9 cellular contexts compared by ENCODE assay signal in genomic region chr11:35907648-35908431, GRCh38. TPM values are rescaled to one million over a fixed set of nuclear protein-coding genes. Genes with fewer than 3 reads are reported as not detected.
DNase-seq lines count a peak whose midpoint lies in the region; ATAC-seq and TF ChIP-seq lines count a peak whose summit lies in the region.
"Had no signal": no experiment of that assay in that cellular context is flagged by ENCODE, and none has a peak within 500 bp of the region (broad histone marks: within the 10 kb centered on the region; RNA-seq: fewer than 3 reads in every experiment).

No MANE protein-coding gene starts in this region.

- H4K5ac ChIP-seq in IMR-90 (ENCODE audit: low read depth, low read length), result no peak overlapping the region

- no peaks in the 10 kb centered on the region for H3K79me1 ChIP-seq in IMR-90 (ENCODE audit: low read depth in 1 of 2, low read length in 2 of 2)

- TF ChIP-seq EP300 in esophagus muscularis mucosa (IDR thresholded peaks at IDR 0.05), result peak; percentile 88

- H3K4me1 Mint-ChIP-seq in activated naive CD4-positive, alpha-beta T cell treated with anti-CD3 and anti-CD28 coated beads, Interleukin-2, amount 10 ng/mL, durations not matched to agents 7 days and 5 days, result peaks cover 2% of the 10 kb centered on the region

- peaks cover 2% of the 10 kb centered on the region for H3K9me3 Mint-ChIP-seq in activated naive CD4-positive, alpha-beta T cell treated with anti-CD3 and anti-CD28 coated beads, Interleukin-2, amount 10 ng/mL, durations not matched to agents 7 days and 5 days

- no peak overlapping the region for H3K4me3 ChIP-seq in IMR-90 (ENCODE audit: insufficient read depth, low read depth, low read length)
- no peak overlapping the region for H3K4me3 ChIP-seq in esophagus muscularis mucosa
- H3K4me3 ChIP-seq in Karpas-422 (ENCODE audit: low read length), result no peak overlapping the region

- no peak overlapping the region for H3K9ac ChIP-seq in IMR-90 (ENCODE audit: low read depth, low read length)
- H3K9ac ChIP-seq in Karpas-422 (ENCODE audit: low read length), result no peak overlapping the region

- H3K27me3 ChIP-seq in IMR-90 (ENCODE audit: control insufficient read depth, insufficient read depth, low read length), result peaks cover 2% of the 10 kb centered on the region
- H3K27me3 ChIP-seq in esophagus muscularis mucosa, result no peaks in the 10 kb centered on the region
- 0 out of 2 replicates have a peak, but pooled peaks cover 2% of the 10 kb centered on the region for H3K27me3 ChIP-seq in Karpas-422 (ENCODE audit: low read length)

- H2AK5ac ChIP-seq in IMR-90 (ENCODE audit: low read depth, low read length), result no peak overlapping the region

- H3K14ac ChIP-seq in IMR-90 (replicated peaks; ENCODE audit: low read depth, low read length), result 0 out of 2 replicates have a peak overlapping the region, but pooled peaks have one; percentile 32

- no peak overlapping the region for H4K91ac ChIP-seq in IMR-90 (ENCODE audit: insufficient read depth, low read depth, low read length)

- H3K4me3 Mint-ChIP-seq in activated naive CD4-positive, alpha-beta T cell treated with anti-CD3 and anti-CD28 coated beads, Interleukin-2, amount 10 ng/mL, durations not matched to agents 7 days and 5 days, result no peak overlapping the region

- TF ChIP-seq POLR2A in IMR-90 (IDR thresholded peaks at IDR 0.05; ENCODE audit: low read depth, low read length) (no peak), esophagus muscularis mucosa (IDR thresholded peaks at IDR 0.05; ENCODE audit: low read depth) (no peak)

- no peak overlapping the region for H2AFZ ChIP-seq in IMR-90 (replicated peaks; ENCODE audit: low read length, poor library complexity)
- H2AFZ ChIP-seq in Karpas-422 (ENCODE audit: low read length), result no peak overlapping the region

- DNase-seq in CD1c-positive myeloid dendritic cell (ENCODE audit: extremely low spot score) (peak; percentile 44), IMR-90 (peak; percentile 62), esophagus muscularis mucosa (ENCODE audit: extremely low spot score) (peak; percentile 88), posterior vena cava (ENCODE audit: low spot score) (no peak), Karpas-422 (no peak), NCI-H128 (lab: John Stamatoyannopoulos, UW; ENCODE audit: unreplicated experiment) (no peak)
- no peak for DNase-seq in activated naive CD4-positive, alpha-beta T cell treated with anti-CD3 and anti-CD28 coated beads, Interleukin-2, amount 10 ng/mL, durations not matched to agents 7 days and 5 days
- DNase-seq: DND-41 had no signal

- H3K9me1 ChIP-seq in IMR-90 (ENCODE audit: insufficient read depth, low read length), result no peaks in the 10 kb centered on the region

- no peak overlapping the region for H2AK9ac ChIP-seq in IMR-90 (replicated peaks; ENCODE audit: low read depth, low read length, poor library complexity)

- TF ChIP-seq CTCF in IMR-90 (conservative IDR thresholded peaks at IDR 0.05; ENCODE audit: low read depth, low read length) (no peak), esophagus muscularis mucosa (IDR thresholded peaks at IDR 0.05) (no peak)

- no peaks in the 10 kb centered on the region for H3K27me3 Mint-ChIP-seq in activated naive CD4-positive, alpha-beta T cell treated with anti-CD3 and anti-CD28 coated beads, Interleukin-2, amount 10 ng/mL, durations not matched to agents 7 days and 5 days

- H3K36me3 ChIP-seq in IMR-90 (ENCODE audit: control insufficient read depth, insufficient read depth, low read length), result no peaks in the 10 kb centered on the region
- no peaks in the 10 kb centered on the region for H3K36me3 ChIP-seq in esophagus muscularis mucosa
- H3K36me3 ChIP-seq in Karpas-422 (ENCODE audit: insufficient read depth, low read length), result no peaks in the 10 kb centered on the region

- in situ Hi-C loops in IMR-90 (cut with MboI; ENCODE audit: low sequenced_read_pairs), result no loop called here

- ATAC-seq in GM21515 (IDR thresholded peaks at IDR 0.05; ENCODE audit: unreplicated experiment) (peak; percentile 81), IMR-90 (ENCODE audit: low read depth) (no peak)

- H3K4me1 ChIP-seq in IMR-90 (ENCODE audit: control insufficient read depth, insufficient read depth, low read length), result no peaks in the 10 kb centered on the region
- H3K4me1 ChIP-seq in esophagus muscularis mucosa, result peaks cover 0 to 49% (median 37%) of the 10 kb centered on the region in 4 donors
- no peaks in the 10 kb centered on the region for H3K4me1 ChIP-seq in Karpas-422 (ENCODE audit: low read length)

- BruUV-seq in IMR-90 (replicated peaks; lab: Mats Ljungman, UMichigan), result no TSS peak

- no peak overlapping the region for H3K27ac ChIP-seq in IMR-90 (ENCODE audit: insufficient read depth, low read length)
- H3K27ac ChIP-seq in esophagus muscularis mucosa (replicated peaks in 1 of 4), result peak overlapping the region; percentile 67 to 79 (median 71)
- no peak overlapping the region for H3K27ac ChIP-seq in Karpas-422 (ENCODE audit: low read length)

- no peak overlapping the region for H3K4ac ChIP-seq in IMR-90 (ENCODE audit: low read depth, low read length)

- H3K36me3 Mint-ChIP-seq in activated naive CD4-positive, alpha-beta T cell treated with anti-CD3 and anti-CD28 coated beads, Interleukin-2, amount 10 ng/mL, durations not matched to agents 7 days and 5 days, result no peaks in the 10 kb centered on the region

- H2BK15ac ChIP-seq in IMR-90 (ENCODE audit: low read depth, low read length), result no peak overlapping the region

- no peaks in the 10 kb centered on the region for H3K9me2 ChIP-seq in Karpas-422 (replicated peaks; ENCODE audit: insufficient read depth, low read length)

- H2BK20ac ChIP-seq in IMR-90 (ENCODE audit: low read depth, low read length), result no peak overlapping the region

- WGBS in IMR-90 (ENCODE audit: extremely low coverage in 2 of 2, insufficient read length in 1 of 2), 2 experiments, result no CpG with 5 or more reads among the region's 4 CpGs
- 51% methylated on average over 4 of the region's 4 CpGs for WGBS in esophagus muscularis mucosa

- H3K9me3 ChIP-seq in IMR-90 (ENCODE audit: control insufficient read depth, insufficient read depth, low read length) (0 out of 2 replicates have a peak, but pooled peaks cover 3% of the 10 kb centered on the region), esophagus muscularis mucosa (peaks cover 0 to 7% (median 5%) of the 10 kb centered on the region in 4 donors), Karpas-422 (ENCODE audit: low read length) (peaks cover 5% of the 10 kb centered on the region)

- CTCF ChIA-PET in IMR-90 (lab: Yijun Ruan, JAX), result no interaction called here
- CTCF ChIA-PET in activated naive CD4-positive, alpha-beta T cell treated with anti-CD3 and anti-CD28 coated beads, Interleukin-2, amount 10 ng/mL, durations not matched to agents 7 days and 5 days (lab: Charles Lee), result no interaction called here

- H3K23ac ChIP-seq in IMR-90 (ENCODE audit: low read depth, low read length), result no peak overlapping the region

- intact Hi-C loops in IMR-90 (cut with micrococcal nuclease), result no loop called here
- intact Hi-C loops in esophagus muscularis mucosa (cut with DNase I), result no loop called here
- intact Hi-C loops in posterior vena cava (cut with DNase I), result no loop called here

- H3K56ac ChIP-seq in IMR-90 (ENCODE audit: extremely low read depth, insufficient read depth, low read length), result no peak overlapping the region

- H4K20me1 ChIP-seq in IMR-90 (ENCODE audit: insufficient read depth, low read length), result no peaks in the 10 kb centered on the region
- H4K20me1 ChIP-seq in Karpas-422 (ENCODE audit: insufficient read depth, low read depth, low read length), result no peaks in the 10 kb centered on the region

- H2BK5ac ChIP-seq in IMR-90 (ENCODE audit: low read depth, low read length, poor library complexity, severe bottlenecking), result no peak overlapping the region

- no peak overlapping the region for H2BK120ac ChIP-seq in IMR-90 (ENCODE audit: low read depth, low read length)

- no peak overlapping the region for H3K18ac ChIP-seq in IMR-90 (ENCODE audit: low read depth, low read length)

- no peak overlapping the region for H3K27ac Mint-ChIP-seq in activated naive CD4-positive, alpha-beta T cell treated with anti-CD3 and anti-CD28 coated beads, Interleukin-2, amount 10 ng/mL, durations not matched to agents 7 days and 5 days

- TF ChIP-seq RAD21 in IMR-90 (IDR thresholded peaks at IDR 0.05; ENCODE audit: low read length), result no peak

- H3K79me2 ChIP-seq in Karpas-422 (ENCODE audit: low read length), result no peaks in the 10 kb centered on the region

- H4K8ac ChIP-seq in IMR-90 (ENCODE audit: low read depth in 2 of 2, low read length in 2 of 2), result no peak overlapping the region

- POLR2A ChIA-PET in IMR-90 (lab: Charles Lee; ENCODE audit: unreplicated experiment), result no interaction called here

- H3K4me2 ChIP-seq in IMR-90 (ENCODE audit: low read depth, low read length) (no peak overlapping the region), Karpas-422 (ENCODE audit: low read depth, low read length, poor library complexity, severe bottlenecking) (no peak overlapping the region)

- dilution Hi-C loops in IMR-90 (cut with HindIII; ENCODE audit: low sequenced_read_pairs, unreplicated experiment), result no loop called here

TF ChIP-seq in IMR-90, 13 proteins besides CTCF, POLR2A, EP300 and RAD21 (continues in another document):
- TF ChIP-seq CEBPB (IDR thresholded peaks at IDR 0.05; ENCODE audit: low read depth, low read length) (no peak), MAFK (IDR thresholded peaks at IDR 0.05; ENCODE audit: low read depth, low read length) (no peak), MXI1 (IDR thresholded peaks at IDR 0.05; ENCODE audit: borderline replicate concordance, low read depth, low read length) (no peak), RCOR1 (IDR thresholded peaks at IDR 0.05; ENCODE audit: insufficient replicate concordance, low read length) (no peak), ELK1 (IDR thresholded peaks at IDR 0.05; ENCODE audit: borderline replicate concordance, low read depth, low read length) (no peak), SMC3 (IDR thresholded peaks at IDR 0.05; ENCODE audit: low read depth, low read length) (no peak), RFX5 (IDR thresholded peaks at IDR 0.05; ENCODE audit: low read depth, low read length) (no peak)

RNA-seq across cellular contexts. Expression of gene LDLRAD3, which starts 36.0 kb away (rescaled TPM):
- total RNA-seq in IMR-90 (2012; rRNA removed) (2.7 and 3.6 TPM in 2 replicates), esophagus muscularis mucosa (1 to 10 TPM; 6.8 to 8.7 (median 8.2) TPM), posterior vena cava (10 to 100 TPM; 12.4 to 18.4 TPM)
- polyA plus RNA-seq in IMR-90 (2012; rRNA removed), result 6.4 and 7.7 TPM in 2 replicates
- 5.2 and 7.5 TPM in 2 replicates for polyA plus RNA-seq in IMR-90 (2012; cell fraction: cytosol; rRNA removed)
- polyA plus RNA-seq in IMR-90 (2012; cell fraction: nucleus; rRNA removed; ENCODE audit: low replicate concordance), result 4.9 and 6.9 TPM in 2 replicates
- total RNA-seq in Karpas-422 (2014; rRNA removed; shearing (Covaris generic); ENCODE audit: low replicate concordance), result 0.79 TPM in 1 of 2 replicates, not detected in the other

Comparison
In these comparisons a context has a peak if more than half of its experiments do, and no peak if none do; other contexts are left out.
1. DNase-seq: peak in CD1c-positive myeloid dendritic cell (single experiment), IMR-90 (single experiment) and esophagus muscularis mucosa (single experiment); none in activated naive CD4-positive, alpha-beta T cell treated with anti-CD3 and anti-CD28 coated beads, Interleukin-2, amount 10 ng/mL, durations not matched to agents 7 days and 5 days (single experiment), posterior vena cava (single experiment), Karpas-422 (single experiment) and NCI-H128 (single experiment).
2. H3K27ac ChIP-seq: peak in esophagus muscularis mucosa (4 of 4); none in IMR-90 (single experiment) and Karpas-422 (single experiment).